Comparison of ENCODE assay signal across 10 cellular contexts in genomic region chr12:1811281-1811947, GRCh38. TPM values are rescaled to one million over a fixed set of nuclear protein-coding genes. Genes with fewer than 3 reads are reported as not detected.
DNase-seq lines count a peak whose midpoint lies in the region; ATAC-seq and TF ChIP-seq lines count a peak whose summit lies in the region.
"Had no signal": no experiment of that assay in that cellular context is flagged by ENCODE, and none has a peak within 500 bp of the region (broad histone marks: within the 10 kb centered on the region; RNA-seq: fewer than 3 reads in every experiment).

No MANE protein-coding gene starts in this region.

- H3K4me3 Mint-ChIP-seq in activated CD8-positive, alpha-beta memory T cell treated with anti-CD3 and anti-CD28 coated beads, Interleukin-2, amount 10 ng/mL, durations not matched to agents 7 days and 5 days: peak overlapping the region; percentile 49
- H3K4me3 Mint-ChIP-seq in activated T-cell treated with anti-CD3 and anti-CD28 coated beads, Interleukin-2, amount 50 U/mL, for 72 hours: peak overlapping the region; percentile 18 to 67

- no peaks in the 10 kb centered on the region for H3K9me3 Mint-ChIP-seq in activated CD8-positive, alpha-beta memory T cell treated with anti-CD3 and anti-CD28 coated beads, Interleukin-2, amount 10 ng/mL, durations not matched to agents 7 days and 5 days (ENCODE audit: low read depth)
- no peaks in the 10 kb centered on the region for H3K9me3 Mint-ChIP-seq in activated T-cell treated with anti-CD3 and anti-CD28 coated beads, Interleukin-2, amount 50 U/mL, for 72 hours

- peak overlapping the region; percentile 55 for H3K27ac Mint-ChIP-seq in activated CD8-positive, alpha-beta memory T cell treated with anti-CD3 and anti-CD28 coated beads, Interleukin-2, amount 10 ng/mL, durations not matched to agents 7 days and 5 days
- peak overlapping the region; percentile 1 for H3K27ac Mint-ChIP-seq in activated T-cell treated with anti-CD3 and anti-CD28 coated beads, Interleukin-2, amount 50 U/mL, for 72 hours

- DNase-seq in activated CD8-positive, alpha-beta memory T cell treated with anti-CD3 and anti-CD28 coated beads, Interleukin-2, amount 10 ng/mL, durations not matched to agents 7 days and 5 days: peak; percentile 59
- DNase-seq in activated CD8-positive, alpha-beta memory T cell treated with anti-CD3 and anti-CD28 coated beads for 24 hours: no peak
- peak; percentile 36 to 44 for DNase-seq in activated T-cell treated with anti-CD3 and anti-CD28 coated beads, Interleukin-2, amount 50 U/mL, for 72 hours
- DNase-seq in iris pigment epithelial cell (ENCODE audit: low read depth) (peak; percentile 83), substantia nigra (lab: John Stamatoyannopoulos, UW) (peak in 3 of 49 donors; percentile 16 to 18 (median 17)), NCI-H446 (lab: John Stamatoyannopoulos, UW) (no peak), omental fat pad (ENCODE audit: low spot score) (no peak)

- H3K27me3 Mint-ChIP-seq in activated CD8-positive, alpha-beta memory T cell treated with anti-CD3 and anti-CD28 coated beads, Interleukin-2, amount 10 ng/mL, durations not matched to agents 7 days and 5 days: peaks cover 4% of the 10 kb centered on the region
- no peaks in the 10 kb centered on the region for H3K27me3 Mint-ChIP-seq in activated T-cell treated with anti-CD3 and anti-CD28 coated beads, Interleukin-2, amount 50 U/mL, for 72 hours (ENCODE audit: low read depth)

- CTCF ChIA-PET in activated CD8-positive, alpha-beta memory T cell treated with anti-CD3 and anti-CD28 coated beads, Interleukin-2, amount 10 ng/mL, durations not matched to agents 7 days and 5 days (lab: Charles Lee): interaction anchor here (1.6 to 1.7 kb wide), 2 partner anchors 16 to 128 kb away, joined by 6 to 8 read pairs; no protein-coding TSS in a partner anchor

- TF ChIP-seq CTCF in omental fat pad (IDR thresholded peaks at IDR 0.05): no peak

- peaks cover 19% of the 10 kb centered on the region for H3K4me1 Mint-ChIP-seq in activated CD8-positive, alpha-beta memory T cell treated with anti-CD3 and anti-CD28 coated beads, Interleukin-2, amount 10 ng/mL, durations not matched to agents 7 days and 5 days
- peaks cover 7% of the 10 kb centered on the region for H3K4me1 Mint-ChIP-seq in activated T-cell treated with anti-CD3 and anti-CD28 coated beads, Interleukin-2, amount 50 U/mL, for 72 hours (ENCODE audit: low read depth)

- ATAC-seq in activated CD8-positive, alpha-beta memory T cell treated with anti-CD3 and anti-CD28 coated beads, Interleukin-2, amount 10 ng/mL, durations not matched to agents 7 days and 5 days: peak; percentile 43
- ATAC-seq in activated T-cell treated with anti-CD3 and anti-CD28 coated beads, Interleukin-2, amount 50 U/mL, for 72 hours (replicated peaks in 1 of 2): peak; percentile 68 to 72
- ATAC-seq in HG03432 (IDR thresholded peaks at IDR 0.05; ENCODE audit: unreplicated experiment) (no peak), omental fat pad (ENCODE audit: low FRiP score) (no peak)
- ATAC-seq: GM12878 had no signal

- peak overlapping the region; percentile 44 for H3K27ac ChIP-seq in substantia nigra (ENCODE audit: low read depth, low read length, poor library complexity, severe bottlenecking)

- H3K36me3 Mint-ChIP-seq in activated CD8-positive, alpha-beta memory T cell treated with anti-CD3 and anti-CD28 coated beads, Interleukin-2, amount 10 ng/mL, durations not matched to agents 7 days and 5 days: no peaks in the 10 kb centered on the region
- no peaks in the 10 kb centered on the region for H3K36me3 Mint-ChIP-seq in activated T-cell treated with anti-CD3 and anti-CD28 coated beads, Interleukin-2, amount 50 U/mL, for 72 hours (ENCODE audit: insufficient read depth in 2 of 2)

RNA-seq across cellular contexts. Expression of gene LRTM2, which starts 9.0 kb away (rescaled TPM):
- total RNA-seq in activated CD8-positive, alpha-beta memory T cell treated with anti-CD3 and anti-CD28 coated beads, Interleukin-2, amount 10 ng/mL, durations not matched to agents 7 days and 5 days: not detected
- under 1 TPM in 1 of 2 donors, not detected in 1; 0.14 TPM for total RNA-seq in activated T-cell treated with anti-CD3 and anti-CD28 coated beads, Interleukin-2, amount 50 U/mL, for 72 hours
- total RNA-seq in omental fat pad: not detected
- total RNA-seq: A172, GM12878 had no signal

Comparison
In these comparisons a context has a peak if more than half of its experiments do, and no peak if none do; other contexts are left out.
1. DNase-seq: peak in activated CD8-positive, alpha-beta memory T cell treated with anti-CD3 and anti-CD28 coated beads, Interleukin-2, amount 10 ng/mL, durations not matched to agents 7 days and 5 days (single experiment), activated T-cell treated with anti-CD3 and anti-CD28 coated beads, Interleukin-2, amount 50 U/mL, for 72 hours (2 of 2) and iris pigment epithelial cell (single experiment); none in activated CD8-positive, alpha-beta memory T cell treated with anti-CD3 and anti-CD28 coated beads for 24 hours (single experiment), NCI-H446 (0 of 2) and omental fat pad (single experiment).
2. ATAC-seq: peak in activated CD8-positive, alpha-beta memory T cell treated with anti-CD3 and anti-CD28 coated beads, Interleukin-2, amount 10 ng/mL, durations not matched to agents 7 days and 5 days (single experiment) and activated T-cell treated with anti-CD3 and anti-CD28 coated beads, Interleukin-2, amount 50 U/mL, for 72 hours (2 of 2); none in HG03432 (single experiment) and omental fat pad (single experiment).